25 cellular contexts compared by ENCODE assay signal in the genomic region with DNA sequence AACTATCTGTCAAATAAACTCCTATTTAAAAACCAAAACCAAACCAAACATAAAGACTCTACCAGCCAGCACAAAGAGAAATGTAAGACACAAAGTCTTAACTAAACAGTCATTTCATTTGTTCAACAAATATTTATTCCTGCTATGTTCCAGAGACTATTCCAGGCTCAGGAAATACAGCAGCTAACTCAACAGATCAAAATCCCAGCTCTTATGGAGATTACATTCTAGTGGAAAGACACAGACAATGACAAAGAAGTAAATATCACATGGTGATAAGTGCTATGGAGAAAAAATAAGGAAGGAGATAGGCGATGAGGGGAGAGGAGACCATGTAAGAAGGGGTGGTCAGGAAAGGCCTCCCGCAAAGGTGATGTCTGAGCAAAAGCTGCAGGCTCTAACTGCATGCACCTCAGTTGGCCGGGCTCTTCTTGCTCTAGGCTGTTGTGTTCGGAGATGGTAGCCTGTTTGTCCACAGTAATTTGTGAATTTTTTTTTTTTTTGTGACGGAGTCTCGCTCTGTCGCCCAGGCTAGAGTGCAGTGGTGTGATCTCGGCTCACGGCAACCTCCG. TPM values are rescaled to one million over a fixed set of nuclear protein-coding genes. Genes with fewer than 3 reads are reported as not detected.
"Had no signal": no experiment of that assay in that cellular context is flagged by ENCODE, and none has a peak within 500 bp of the region (broad histone marks: within the 10 kb centered on the region; RNA-seq: fewer than 3 reads in every experiment).

No MANE protein-coding gene starts in this region.

- H3K27ac ChIP-seq: epithelial cell of prostate, uterus had no signal

- H3K4me3 ChIP-seq: left lung, tibial nerve, uterus had no signal

- H3K27ac Mint-ChIP-seq: activated naive CD8-positive, alpha-beta T cell treated with anti-CD3 and anti-CD28 coated beads for 36 hours; activated T-helper 1 cell treated with anti-CD3 and anti-CD28 coated beads, Interleukin-12 subunit alpha, Interleukin-12 subunit beta, Interleukin-2, Interleukin-4 antibody, amounts not matched to agents 30 ng/mL and 10 ng/mL and 1 ng/mL, durations not matched to agents 14 hours and 24 hours and 36 hours; effector memory CD8-positive, alpha-beta T cell; nephron progenitor cell; progenitor cell of endocrine pancreas; stimulated activated memory B cell treated with anti-CD40 and anti-IgM and Interleukin-4, amounts not matched to agents 10 μg/mL and 1 μg/mL and 100 μg/mL, for 72 hours had no signal

- H3K9me3 ChIP-seq: left lung, tibial nerve, uterus had no signal

- H3K4me1 Mint-ChIP-seq: activated naive CD8-positive, alpha-beta T cell treated with anti-CD3 and anti-CD28 coated beads for 36 hours; nephron progenitor cell had no signal

- H3K4me1 ChIP-seq: left lung, tibial nerve, uterus had no signal

- ATAC-seq: effector memory CD8-positive, alpha-beta T cell; left lung; right cardiac atrium; stimulated activated memory B cell treated with anti-CD40 and anti-IgM and Interleukin-4, amounts not matched to agents 10 μg/mL and 1 μg/mL and 100 μg/mL, for 72 hours had no signal

- H3K36me3 ChIP-seq: left lung, tibial nerve, uterus had no signal

- H3K27me3 Mint-ChIP-seq: activated naive CD8-positive, alpha-beta T cell treated with anti-CD3 and anti-CD28 coated beads for 36 hours; progenitor cell of endocrine pancreas; stimulated activated memory B cell treated with anti-CD40 and anti-IgM and Interleukin-4, amounts not matched to agents 10 μg/mL and 1 μg/mL and 100 μg/mL, for 72 hours had no signal

- H3K36me3 Mint-ChIP-seq: activated naive CD8-positive, alpha-beta T cell treated with anti-CD3 and anti-CD28 coated beads for 36 hours; stimulated activated memory B cell treated with anti-CD40 and anti-IgM and Interleukin-4, amounts not matched to agents 10 μg/mL and 1 μg/mL and 100 μg/mL, for 72 hours had no signal

- DNase-seq: activated CD4-positive, alpha-beta T cell treated with anti-CD3 and anti-CD28 coated beads, Interleukin-2, amount 50 U/mL, for 4 hours; activated gamma-delta T cell treated with Interleukin-2 at 50 U/mL for 16 hours; activated naive CD8-positive, alpha-beta T cell treated with anti-CD3 and anti-CD28 coated beads for 36 hours; activated T-cell treated with anti-CD3 and anti-CD28 coated beads for 4 hours; amniotic stem cell; dermis blood vessel endothelial cell; effector memory CD8-positive, alpha-beta T cell; foreskin fibroblast; left lung; nephron progenitor cell; right cardiac atrium; small intestine; stimulated activated CD4-positive, alpha-beta T cell treated with anti-CD3 and anti-CD28 coated beads, Interleukin-4, amount 100 ng/mL, for 24 hours; SW 1271; T-helper 2 cell; uterus had no signal

- H3K4me3 Mint-ChIP-seq: activated naive CD8-positive, alpha-beta T cell treated with anti-CD3 and anti-CD28 coated beads for 36 hours; activated T-helper 1 cell treated with anti-CD3 and anti-CD28 coated beads, Interleukin-12 subunit alpha, Interleukin-12 subunit beta, Interleukin-2, Interleukin-4 antibody, amounts not matched to agents 30 ng/mL and 10 ng/mL and 1 ng/mL, durations not matched to agents 14 hours and 24 hours and 36 hours; effector memory CD8-positive, alpha-beta T cell; nephron progenitor cell; stimulated activated memory B cell treated with anti-CD40 and anti-IgM and Interleukin-4, amounts not matched to agents 10 μg/mL and 1 μg/mL and 100 μg/mL, for 72 hours had no signal

- H3K27me3 ChIP-seq: left lung, tibial nerve, uterus had no signal

- H3K9me3 Mint-ChIP-seq: activated naive CD8-positive, alpha-beta T cell treated with anti-CD3 and anti-CD28 coated beads for 36 hours; activated T-helper 1 cell treated with anti-CD3 and anti-CD28 coated beads, Interleukin-12 subunit alpha, Interleukin-12 subunit beta, Interleukin-2, Interleukin-4 antibody, amounts not matched to agents 30 ng/mL and 10 ng/mL and 1 ng/mL, durations not matched to agents 14 hours and 24 hours and 36 hours; effector memory CD8-positive, alpha-beta T cell; stimulated activated memory B cell treated with anti-CD40 and anti-IgM and Interleukin-4, amounts not matched to agents 10 μg/mL and 1 μg/mL and 100 μg/mL, for 72 hours had no signal

RNA-seq across cellular contexts. Expression of a gene that starts 15.1 kb away (rescaled TPM):
- total RNA-seq: activated naive CD8-positive, alpha-beta T cell treated with anti-CD3 and anti-CD28 coated beads for 36 hours; activated T-helper 1 cell treated with anti-CD3 and anti-CD28 coated beads, Interleukin-12 subunit alpha, Interleukin-12 subunit beta, Interleukin-2, Interleukin-4 antibody, amounts not matched to agents 30 ng/mL and 10 ng/mL and 1 ng/mL, durations not matched to agents 14 hours and 24 hours and 36 hours; dermis blood vessel endothelial cell; kidney epithelial cell; lung microvascular endothelial cell; omental fat pad had no signal

RNA-seq across cellular contexts. Expression of a gene that starts 50.7 kb away (rescaled TPM):
- total RNA-seq: activated naive CD8-positive, alpha-beta T cell treated with anti-CD3 and anti-CD28 coated beads for 36 hours; activated T-helper 1 cell treated with anti-CD3 and anti-CD28 coated beads, Interleukin-12 subunit alpha, Interleukin-12 subunit beta, Interleukin-2, Interleukin-4 antibody, amounts not matched to agents 30 ng/mL and 10 ng/mL and 1 ng/mL, durations not matched to agents 14 hours and 24 hours and 36 hours; cardiac septum; dermis blood vessel endothelial cell; kidney epithelial cell; lung microvascular endothelial cell; omental fat pad; progenitor cell of endocrine pancreas; right cardiac atrium; tibial nerve; uterus had no signal
- polyA plus RNA-seq: right cardiac atrium, small intestine had no signal
